Comparison of ENCODE assay signal across 8 cellular contexts in genomic region chr13:112969692-112970338, GRCh38. TPM values are rescaled to one million over a fixed set of nuclear protein-coding genes. Genes with fewer than 3 reads are reported as not detected.
A peak's percentile ranks its signal among the peaks of the same experiment; 100 is the strongest.
DNase-seq lines count a peak whose midpoint lies in the region; ATAC-seq, FAIRE-seq and TF ChIP-seq lines count a peak whose summit lies in the region.

No MANE protein-coding gene starts in this region.

- no peak overlapping the region for H3K4me3 ChIP-seq in astrocyte (ENCODE audit: insufficient read depth, low read depth, low read length)
- peak overlapping the region; percentile 72 to 78 for H3K4me3 ChIP-seq in mucosa of rectum (ENCODE audit: low read length in 2 of 2)

- H3K36me3 Mint-ChIP-seq in stimulated activated naive CD8-positive, alpha-beta T cell treated with anti-CD3 and anti-CD28 coated beads, Interleukin-15, Interleukin-2, amounts not matched to agents 100 ng/mL and 50 ng/mL, for 24 hours (ENCODE audit: low read depth): no peaks in the 10 kb centered on the region
- H3K36me3 Mint-ChIP-seq in astrocyte (ENCODE audit: low read depth, unreplicated experiment): peaks cover 7% of the 10 kb centered on the region

- no peaks in the 10 kb centered on the region for H3K9me3 Mint-ChIP-seq in stimulated activated naive CD8-positive, alpha-beta T cell treated with anti-CD3 and anti-CD28 coated beads, Interleukin-15, Interleukin-2, amounts not matched to agents 100 ng/mL and 50 ng/mL, for 24 hours
- peaks cover 12% of the 10 kb centered on the region for H3K9me3 Mint-ChIP-seq in astrocyte (ENCODE audit: unreplicated experiment)

- H3K4me3 Mint-ChIP-seq in stimulated activated naive CD8-positive, alpha-beta T cell treated with anti-CD3 and anti-CD28 coated beads, Interleukin-15, Interleukin-2, amounts not matched to agents 100 ng/mL and 50 ng/mL, for 24 hours: peak overlapping the region; percentile 87
- peak overlapping the region; percentile 93 for H3K4me3 Mint-ChIP-seq in astrocyte (ENCODE audit: unreplicated experiment)

- no peak for TF ChIP-seq CTCF in astrocyte (IDR thresholded peaks at IDR 0.05; ENCODE audit: insufficient read depth, low read depth, low read length)

- H3K79me2 ChIP-seq in astrocyte (ENCODE audit: insufficient read depth, low read length): no peaks in the 10 kb centered on the region

- peak overlapping the region; percentile 42 for H2AFZ ChIP-seq in astrocyte (ENCODE audit: low read depth, low read length)

- H3K9me3 ChIP-seq in astrocyte (ENCODE audit: insufficient read depth, low read depth, low read length) (peaks cover 14% of the 10 kb centered on the region), mucosa of rectum (ENCODE audit: control insufficient read depth in 2 of 2, low read length in 2 of 2) (no peaks in the 10 kb centered on the region)

- peak overlapping the region; percentile 72 for H3K4me2 ChIP-seq in astrocyte (ENCODE audit: low read length)

- no peak for ATAC-seq in stimulated activated naive CD8-positive, alpha-beta T cell treated with anti-CD3 and anti-CD28 coated beads, Interleukin-15, Interleukin-2, amounts not matched to agents 100 U/mL and 50 U/mL, for 24 hours

- no peak for DNase-seq in stimulated activated naive CD8-positive, alpha-beta T cell treated with anti-CD3 and anti-CD28 coated beads, Interleukin-15, Interleukin-2, amounts not matched to agents 100 U/mL and 50 U/mL, for 24 hours
- DNase-seq in astrocyte (ENCODE audit: low read depth): no peak
- no peak for DNase-seq in GM12892 (ENCODE audit: insufficient read length)
- no peak for DNase-seq in GM03348 (ENCODE audit: low spot score)
- DNase-seq in NK-92 (lab: John Stamatoyannopoulos, UW; ENCODE audit: unreplicated experiment): no peak
- no peak for DNase-seq in DMS53 treated with DMSO at 0.1 percent for 48 hours (lab: John Stamatoyannopoulos, UW; ENCODE audit: unreplicated experiment)

- H3K9ac ChIP-seq in astrocyte (ENCODE audit: low read length) (no peak overlapping the region), mucosa of rectum (ENCODE audit: low read depth in 1 of 2, low read length in 2 of 2) (peak overlapping the region; percentile 75 to 77)

- no peak for TF ChIP-seq POLR2A in GM12892 (IDR thresholded peaks at IDR 0.05; ENCODE audit: low read depth, low read length)

- FAIRE-seq in astrocyte (lab: Jason Lieb, UNC) (no peak), GM12892 (lab: Jason Lieb, UNC) (no peak)

- H3K27me3 Mint-ChIP-seq in stimulated activated naive CD8-positive, alpha-beta T cell treated with anti-CD3 and anti-CD28 coated beads, Interleukin-15, Interleukin-2, amounts not matched to agents 100 ng/mL and 50 ng/mL, for 24 hours: no peaks in the 10 kb centered on the region
- peaks cover 68% of the 10 kb centered on the region for H3K27me3 Mint-ChIP-seq in astrocyte (ENCODE audit: low read depth, unreplicated experiment)

- H4K20me1 ChIP-seq in astrocyte (ENCODE audit: insufficient read depth, low read length): no peaks in the 10 kb centered on the region

- no peaks in the 10 kb centered on the region for H3K4me1 ChIP-seq in astrocyte (ENCODE audit: insufficient read depth, low read length)
- H3K4me1 ChIP-seq in mucosa of rectum (ENCODE audit: control insufficient read depth in 2 of 2, insufficient read depth in 2 of 2, low read length in 2 of 2): peaks cover 9 to 11% of the 10 kb centered on the region in 2 donors

- H3K27ac ChIP-seq in astrocyte (ENCODE audit: low read depth, low read length) (no peak overlapping the region), mucosa of rectum (ENCODE audit: low read depth in 2 of 2, low read length in 2 of 2) (peak overlapping the region; percentile 77 to 84)

- H3K36me3 ChIP-seq in astrocyte (ENCODE audit: insufficient read depth, low read length) (no peaks in the 10 kb centered on the region), mucosa of rectum (ENCODE audit: control insufficient read depth in 2 of 2, insufficient read depth in 2 of 2, low read length in 2 of 2) (no peaks in the 10 kb centered on the region)

- peaks cover 40% of the 10 kb centered on the region for H3K27me3 ChIP-seq in astrocyte (ENCODE audit: insufficient read depth, low read length)
- peaks cover 0 to 5% of the 10 kb centered on the region in 2 donors for H3K27me3 ChIP-seq in mucosa of rectum (ENCODE audit: control insufficient read depth in 2 of 2, insufficient read depth in 2 of 2, low read length in 2 of 2)

- no peak overlapping the region for H3K27ac Mint-ChIP-seq in stimulated activated naive CD8-positive, alpha-beta T cell treated with anti-CD3 and anti-CD28 coated beads, Interleukin-15, Interleukin-2, amounts not matched to agents 100 ng/mL and 50 ng/mL, for 24 hours
- H3K27ac Mint-ChIP-seq in astrocyte (ENCODE audit: unreplicated experiment): no peak overlapping the region

- H3K4me1 Mint-ChIP-seq in stimulated activated naive CD8-positive, alpha-beta T cell treated with anti-CD3 and anti-CD28 coated beads, Interleukin-15, Interleukin-2, amounts not matched to agents 100 ng/mL and 50 ng/mL, for 24 hours (ENCODE audit: low read depth): peaks cover 25% of the 10 kb centered on the region
- peaks cover 5% of the 10 kb centered on the region for H3K4me1 Mint-ChIP-seq in astrocyte (ENCODE audit: low read depth, unreplicated experiment)

RNA-seq across cellular contexts. Expression of gene MCF2L, which starts 0.8 kb away (rescaled TPM):
- total RNA-seq in astrocyte: 3.4 and 4.7 TPM in 2 replicates
- polyA plus RNA-seq in GM12892 (2012; ENCODE audit: missing spikeins): 1.1 TPM
